Comparison of ENCODE assay signal across 26 cellular contexts in the genomic region with DNA sequence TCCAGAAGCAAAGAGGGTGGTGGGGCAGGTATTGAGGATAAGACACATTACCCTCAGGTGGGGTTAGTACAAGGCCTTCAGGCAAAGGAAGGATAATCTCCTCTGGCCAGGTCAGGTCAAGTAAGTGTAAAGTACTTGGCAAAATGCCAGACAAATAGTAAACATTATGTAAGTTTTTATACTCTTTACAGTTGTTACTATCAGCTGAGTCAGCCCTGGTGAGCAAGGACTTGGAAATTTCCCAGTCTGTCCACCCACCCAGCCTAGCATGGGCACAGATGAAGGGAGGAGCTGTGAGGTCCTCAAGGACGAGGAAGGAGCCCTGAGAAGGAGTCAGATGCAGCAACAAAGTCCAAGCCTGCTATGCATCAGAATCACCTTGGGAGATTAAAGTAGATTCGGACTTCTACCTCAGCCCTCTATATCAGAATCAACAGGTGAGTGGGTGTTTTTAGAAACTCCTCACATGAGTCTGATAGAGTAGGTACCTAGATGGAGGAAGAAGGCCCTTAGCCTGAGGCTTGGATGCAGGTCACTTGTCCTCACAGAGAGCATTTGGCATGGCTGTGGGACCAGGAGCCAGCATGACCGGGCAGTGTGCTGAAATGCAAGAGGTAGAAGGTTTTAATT. TPM values are rescaled to one million over a fixed set of nuclear protein-coding genes. Genes with fewer than 3 reads are reported as not detected.
DNase-seq lines count a peak whose midpoint lies in the region; ATAC-seq and TF ChIP-seq lines count a peak whose summit lies in the region.
"Had no signal": no experiment of that assay in that cellular context is flagged by ENCODE, and none has a peak within 500 bp of the region (broad histone marks: within the 10 kb centered on the region; RNA-seq: fewer than 3 reads in every experiment).

No MANE protein-coding gene starts in this region.

- TF ChIP-seq CTCF in HEK293 (tag by site-specific recombination; IDR thresholded peaks at IDR 0.05) = no peak
- no peak for TF ChIP-seq CTCF in RWPE1 (conservative IDR thresholded peaks at IDR 0.05; ENCODE audit: low read depth)

- DNase-seq in RWPE1 (ENCODE audit: low spot score) (peak; percentile 92), epithelial cell of prostate (ENCODE audit: low read depth, low spot score) (peak; percentile 40), non-pigmented ciliary epithelial cell (ENCODE audit: low read depth) (peak; percentile 35), nucleus accumbens (lab: John Stamatoyannopoulos, UW) (no peak)
- no peak for DNase-seq in activated CD4-positive, CD25-positive, alpha-beta regulatory T cell (lab: John Stamatoyannopoulos, UW)
- no peak for DNase-seq in natural killer cell treated with Interleukin-12 subunit alpha and Interleukin-12 subunit beta and Interleukin-15 and Interleukin-18, amount 100 ng/mL, for 72 hours (ENCODE audit: low spot score)
- DNase-seq: activated CD4-positive, alpha-beta T cell treated with anti-CD3 and anti-CD28 coated beads for 36 hours; activated CD8-positive, alpha-beta memory T cell treated with anti-CD3 and anti-CD28 coated beads, Interleukin-2, amount 10 ng/mL, durations not matched to agents 7 days and 5 days; CD4-positive, alpha-beta T cell; cortex of kidney; foreskin melanocyte; Karpas-422; kidney glomerular epithelial cell; mesendoderm; naive thymus-derived CD8-positive, alpha-beta T cell; NCI-H1092 treated with DMSO at 0.1 percent for 48 hours; NCI-H2029 treated with DMSO at 0.1 percent for 48 hours; NCI-H510A treated with DMSO at 0.1 percent for 48 hours; Right ventricle myocardium superior; stimulated activated CD4-positive, alpha-beta T cell treated with anti-CD3 and anti-CD28 coated beads, Interleukin-2, amount 100 ng/mL, for 24 hours; stimulated activated naive CD4-positive, alpha-beta T cell treated with Interleukin-2 at 50 U/mL for 16 hours; tibial artery had no signal

- no peak overlapping the region for H3K27ac ChIP-seq in HEK293 (ENCODE audit: extremely low read depth, low read depth, low read length)
- H3K27ac ChIP-seq in RWPE1 = no peak overlapping the region
- no peak overlapping the region for H3K27ac ChIP-seq in epithelial cell of prostate
- H3K27ac ChIP-seq: tibial artery had no signal

- H3K36me3 ChIP-seq in HEK293 (ENCODE audit: control insufficient read depth in 2 of 2, insufficient read depth in 1 of 2, low read length in 2 of 2) = no peaks in the 10 kb centered on the region
- H3K36me3 ChIP-seq: tibial artery had no signal

- H3K27ac Mint-ChIP-seq in natural killer cell treated with Interleukin-12 subunit alpha and Interleukin-12 subunit beta and Interleukin-15 and Interleukin-18, amount 100 ng/mL, for 72 hours = no peak overlapping the region
- H3K27ac Mint-ChIP-seq: activated CD4-positive, alpha-beta T cell treated with anti-CD3 and anti-CD28 coated beads for 36 hours; activated CD8-positive, alpha-beta memory T cell treated with anti-CD3 and anti-CD28 coated beads, Interleukin-2, amount 10 ng/mL, durations not matched to agents 7 days and 5 days; activated naive CD4-positive, alpha-beta T cell treated with anti-CD3 and anti-CD28 coated beads, Interleukin-2, amount 50 U/mL, for 72 hours; activated T-helper 1 cell treated with anti-CD3 and anti-CD28 coated beads, Interleukin-12 subunit alpha, Interleukin-12 subunit beta, Interleukin-2, Interleukin-4 antibody, amounts not matched to agents 30 ng/mL and 10 ng/mL and 1 ng/mL, durations not matched to agents 14 hours and 24 hours and 36 hours; CD4-positive, alpha-beta T cell had no signal

- POLR2A ChIA-PET in HEK293 (lab: Yijun Ruan, JAX) = no interaction called here
- POLR2A ChIA-PET in RWPE1 (lab: Yijun Ruan, JAX; ENCODE audit: low non-redundant PET) = interaction anchor here (0.6 kb wide), 1 partner anchor 136 kb away, joined by 3 read pairs; no protein-coding TSS in a partner anchor

- peaks cover 18 to 28% of the 10 kb centered on the region in 2 donors for H3K27me3 Mint-ChIP-seq in natural killer cell treated with Interleukin-12 subunit alpha and Interleukin-12 subunit beta and Interleukin-15 and Interleukin-18, amount 100 ng/mL, for 72 hours

- H3K4me3 Mint-ChIP-seq in natural killer cell treated with Interleukin-12 subunit alpha and Interleukin-12 subunit beta and Interleukin-15 and Interleukin-18, amount 100 ng/mL, for 72 hours = no peak overlapping the region
- H3K4me3 Mint-ChIP-seq: activated CD4-positive, alpha-beta T cell treated with anti-CD3 and anti-CD28 coated beads for 36 hours; activated CD8-positive, alpha-beta memory T cell treated with anti-CD3 and anti-CD28 coated beads, Interleukin-2, amount 10 ng/mL, durations not matched to agents 7 days and 5 days; activated T-helper 1 cell treated with anti-CD3 and anti-CD28 coated beads, Interleukin-12 subunit alpha, Interleukin-12 subunit beta, Interleukin-2, Interleukin-4 antibody, amounts not matched to agents 30 ng/mL and 10 ng/mL and 1 ng/mL, durations not matched to agents 14 hours and 24 hours and 36 hours; CD4-positive, alpha-beta T cell; naive thymus-derived CD8-positive, alpha-beta T cell had no signal

- no peak for ATAC-seq in HG02610 (IDR thresholded peaks at IDR 0.05; ENCODE audit: unreplicated experiment)
- ATAC-seq in natural killer cell treated with Interleukin-12 subunit alpha and Interleukin-12 subunit beta and Interleukin-15 and Interleukin-18, amount 100 ng/mL, for 72 hours = no peak
- ATAC-seq: activated CD4-positive, alpha-beta T cell treated with anti-CD3 and anti-CD28 coated beads for 36 hours; activated CD8-positive, alpha-beta memory T cell treated with anti-CD3 and anti-CD28 coated beads, Interleukin-2, amount 10 ng/mL, durations not matched to agents 7 days and 5 days; activated naive CD4-positive, alpha-beta T cell treated with anti-CD3 and anti-CD28 coated beads, Interleukin-2, amount 50 U/mL, for 72 hours; naive thymus-derived CD8-positive, alpha-beta T cell had no signal

- H3K9me3 ChIP-seq in HEK293 (ENCODE audit: control insufficient read depth, insufficient read depth, low read depth, low read length) = no peaks in the 10 kb centered on the region
- H3K9me3 ChIP-seq: tibial artery had no signal

- H3K9me3 Mint-ChIP-seq in natural killer cell treated with Interleukin-12 subunit alpha and Interleukin-12 subunit beta and Interleukin-15 and Interleukin-18, amount 100 ng/mL, for 72 hours = no peaks in the 10 kb centered on the region
- H3K9me3 Mint-ChIP-seq: activated naive CD4-positive, alpha-beta T cell treated with anti-CD3 and anti-CD28 coated beads, Interleukin-2, amount 50 U/mL, for 72 hours; activated T-helper 1 cell treated with anti-CD3 and anti-CD28 coated beads, Interleukin-12 subunit alpha, Interleukin-12 subunit beta, Interleukin-2, Interleukin-4 antibody, amounts not matched to agents 30 ng/mL and 10 ng/mL and 1 ng/mL, durations not matched to agents 14 hours and 24 hours and 36 hours; CD4-positive, alpha-beta T cell had no signal

- H3K4me3 ChIP-seq in HEK293 (ENCODE audit: low read depth, low read length) = no peak overlapping the region
- H3K4me3 ChIP-seq: tibial artery had no signal

- no peaks in the 10 kb centered on the region for H3K4me1 Mint-ChIP-seq in natural killer cell treated with Interleukin-12 subunit alpha and Interleukin-12 subunit beta and Interleukin-15 and Interleukin-18, amount 100 ng/mL, for 72 hours (ENCODE audit: low read depth in 2 of 2)
- H3K4me1 Mint-ChIP-seq: activated CD4-positive, alpha-beta T cell treated with anti-CD3 and anti-CD28 coated beads for 36 hours; activated CD8-positive, alpha-beta memory T cell treated with anti-CD3 and anti-CD28 coated beads, Interleukin-2, amount 10 ng/mL, durations not matched to agents 7 days and 5 days had no signal

- CTCF ChIA-PET in HEK293 (lab: Yijun Ruan, JAX) = interaction anchor here (0.5 to 5.7 kb wide), 6 partner anchors 9 to 325 kb away, joined by 4 to 122 read pairs (median 9); no protein-coding TSS in a partner anchor
- CTCF ChIA-PET in RWPE1 (lab: Yijun Ruan, JAX) = interaction anchor here (0.6 to 1.4 kb wide), 2 partner anchors 8 to 298 kb away, joined by 3 to 10 read pairs; no protein-coding TSS in a partner anchor

- H3K4me1 ChIP-seq in HEK293 (ENCODE audit: control insufficient read depth, insufficient read depth, low read length) = no peaks in the 10 kb centered on the region
- H3K4me1 ChIP-seq: tibial artery had no signal

- no peaks in the 10 kb centered on the region for H3K36me3 Mint-ChIP-seq in natural killer cell treated with Interleukin-12 subunit alpha and Interleukin-12 subunit beta and Interleukin-15 and Interleukin-18, amount 100 ng/mL, for 72 hours
- H3K36me3 Mint-ChIP-seq: activated CD8-positive, alpha-beta memory T cell treated with anti-CD3 and anti-CD28 coated beads, Interleukin-2, amount 10 ng/mL, durations not matched to agents 7 days and 5 days; activated naive CD4-positive, alpha-beta T cell treated with anti-CD3 and anti-CD28 coated beads, Interleukin-2, amount 50 U/mL, for 72 hours had no signal

TF ChIP-seq in HEK293, 187 proteins besides CTCF, POLR2A, EP300 and RAD21:
- TF ChIP-seq SCRT2 (tag by site-specific recombination; IDR thresholded peaks at IDR 0.05) (peak; percentile 59), OSR2 (tag by site-specific recombination; IDR thresholded peaks at IDR 0.05) (no peak)

RNA-seq across cellular contexts. Expression of a gene that starts 50.2 kb away (rescaled TPM):
- total RNA-seq in natural killer cell treated with Interleukin-12 subunit alpha and Interleukin-12 subunit beta and Interleukin-15 and Interleukin-18, amount 100 ng/mL, for 72 hours = under 1 TPM in 1 of 2 donors, not detected in 1; 0.29 TPM
- total RNA-seq: activated CD8-positive, alpha-beta memory T cell treated with anti-CD3 and anti-CD28 coated beads, Interleukin-2, amount 10 ng/mL, durations not matched to agents 7 days and 5 days; naive thymus-derived CD8-positive, alpha-beta T cell; Right ventricle myocardium superior had no signal

Comparison
In these comparisons a context has a peak if more than half of its experiments do, and no peak if none do; other contexts are left out.
1. DNase-seq: peak in RWPE1 (single experiment), epithelial cell of prostate (single experiment) and non-pigmented ciliary epithelial cell (single experiment); none in activated CD4-positive, CD25-positive, alpha-beta regulatory T cell (0 of 4), natural killer cell treated with Interleukin-12 subunit alpha and Interleukin-12 subunit beta and Interleukin-15 and Interleukin-18, amount 100 ng/mL, for 72 hours (single experiment) and nucleus accumbens (0 of 56).